17 cellular contexts compared by ENCODE assay signal in genomic region chr17:2962729-2963128, GRCh38.
"Had no signal": no experiment of that assay in that cellular context is flagged by ENCODE, and none has a peak within 500 bp of the region (broad histone marks: within the 10 kb centered on the region; RNA-seq: fewer than 3 reads in every experiment).

No MANE protein-coding gene starts in this region.

- H3K4me3 ChIP-seq: cardiac muscle cell, spleen, thoracic aorta, uterus had no signal

- H3K27me3 ChIP-seq: cardiac muscle cell, neutrophil, spleen, uterus had no signal

- DNase-seq: activated B cell treated with CpG ODN at 0.5 μM for 24 hours; activated CD4-positive, alpha-beta T cell treated with anti-CD3 and anti-CD28 coated beads for 4 hours; activated CD8-positive, alpha-beta T cell treated with anti-CD3 and anti-CD28 coated beads for 36 hours; amygdala; effector memory CD8-positive, alpha-beta T cell; foreskin fibroblast; mesendoderm; naive thymus-derived CD8-positive, alpha-beta T cell; spleen; stimulated activated CD4-positive, alpha-beta T cell treated with anti-CD3 and anti-CD28 coated beads, Interleukin-4, amount 100 ng/mL, for 4 hours; uterus had no signal

- H3K9me3 ChIP-seq: neutrophil, spleen, thoracic aorta, uterus had no signal

- H3K36me3 ChIP-seq: cardiac muscle cell, thoracic aorta, uterus had no signal

- H3K4me1 ChIP-seq: spleen, uterus had no signal

- H3K27ac ChIP-seq: cardiac muscle cell, neutrophil, parathyroid adenoma, spleen, thoracic aorta, uterus had no signal

- ATAC-seq: activated CD8-positive, alpha-beta T cell treated with anti-CD3 and anti-CD28 coated beads for 36 hours; effector memory CD8-positive, alpha-beta T cell; naive thymus-derived CD8-positive, alpha-beta T cell; stimulated activated memory B cell treated with anti-CD40 and anti-IgM and Interleukin-4, amounts not matched to agents 10 μg/mL and 1 μg/mL and 100 μg/mL, for 72 hours had no signal

- FAIRE-seq: TTC549 had no signal
